Comparison of ENCODE assay signal across 18 cellular contexts in the genomic region with DNA sequence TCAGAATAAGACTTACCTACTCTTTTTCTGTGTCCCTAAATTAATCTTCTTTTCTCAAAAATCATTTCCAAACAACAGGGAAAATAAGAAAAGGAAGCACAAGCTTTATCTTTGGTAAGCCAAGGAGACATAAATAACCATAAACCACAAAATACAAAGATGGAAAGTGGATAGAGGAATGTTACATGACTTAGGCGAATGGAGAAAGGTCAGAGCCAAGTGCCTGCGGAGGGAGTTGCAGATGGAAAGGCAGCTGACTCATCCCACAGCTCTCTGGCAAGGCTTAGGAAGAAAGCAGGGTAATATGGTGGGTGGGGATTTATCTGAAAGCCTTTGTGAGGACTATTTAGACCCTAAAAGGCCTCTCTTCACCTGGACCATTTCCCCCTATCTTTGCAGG.
A peak's percentile ranks its signal among the peaks of the same experiment; 100 is the strongest.
DNase-seq lines count a peak whose midpoint lies in the region; ATAC-seq and TF ChIP-seq lines count a peak whose summit lies in the region.
"Had no signal": no experiment of that assay in that cellular context is flagged by ENCODE, and none has a peak within 500 bp of the region (broad histone marks: within the 10 kb centered on the region; RNA-seq: fewer than 3 reads in every experiment).

No MANE protein-coding gene starts in this region.

- H3K4me1 Mint-ChIP-seq in activated naive CD8-positive, alpha-beta T cell (ENCODE audit: low read depth) = no peaks in the 10 kb centered on the region
- H3K4me1 Mint-ChIP-seq in activated naive CD8-positive, alpha-beta T cell treated with anti-CD3 and anti-CD28 coated beads, Interleukin-2, amount 50 U/mL, for 24 hours = no peaks in the 10 kb centered on the region

- no peak for TF ChIP-seq CTCF in foreskin fibroblast (IDR thresholded peaks at IDR 0.05; ENCODE audit: low read depth, low read length)

- peaks cover 48% of the 10 kb centered on the region for H3K36me3 Mint-ChIP-seq in activated naive CD8-positive, alpha-beta T cell
- peaks cover 42% of the 10 kb centered on the region for H3K36me3 Mint-ChIP-seq in activated naive CD8-positive, alpha-beta T cell treated with anti-CD3 and anti-CD28 coated beads, Interleukin-2, amount 50 U/mL, for 24 hours (ENCODE audit: low read depth)

- peak overlapping the region; percentile 58 for H3K27ac Mint-ChIP-seq in activated naive CD8-positive, alpha-beta T cell
- no peak overlapping the region for H3K27ac Mint-ChIP-seq in activated naive CD8-positive, alpha-beta T cell treated with anti-CD3 and anti-CD28 coated beads, Interleukin-2, amount 50 U/mL, for 24 hours

- no peak for DNase-seq in activated naive CD8-positive, alpha-beta T cell treated with anti-CD3 and anti-CD28 coated beads, Interleukin-2, amount 50 U/mL, for 24 hours
- peak; percentile 8 for DNase-seq in UCSD-AML1 (lab: John Stamatoyannopoulos, UW; ENCODE audit: unreplicated experiment)
- DNase-seq in foreskin fibroblast = peak; percentile 46 to 66
- DNase-seq in smooth muscle cell of the brain vasculature (ENCODE audit: low read depth, low spot score) = peak; percentile 17
- DNase-seq in stimulated activated CD8-positive, alpha-beta memory T cell treated with anti-CD3 and anti-CD28 coated beads, Interleukin-4, amount 100 ng/mL, for 48 hours = no peak
- no peak for DNase-seq in ecto neural progenitor cell (ENCODE audit: low spot score)
- DNase-seq: activated CD4-positive, alpha-beta T cell treated with anti-CD3 and anti-CD28 coated beads, Interleukin-2, amount 50 U/mL, for 4 hours; activated gamma-delta T cell treated with Interleukin-2 at 50 U/mL for 16 hours; colonic mucosa; DMS79 treated with DMSO at 0.1 percent for 48 hours; midbrain; NCI-H146; SW 1271 had no signal

- ATAC-seq in activated naive CD8-positive, alpha-beta T cell treated with anti-CD3 and anti-CD28 coated beads, Interleukin-2, amount 50 U/mL, for 24 hours = no peak
- ATAC-seq in HG03565 (IDR thresholded peaks at IDR 0.05; ENCODE audit: unreplicated experiment) = no peak

- no peaks in the 10 kb centered on the region for H3K27me3 Mint-ChIP-seq in activated naive CD8-positive, alpha-beta T cell
- no peaks in the 10 kb centered on the region for H3K27me3 Mint-ChIP-seq in activated naive CD8-positive, alpha-beta T cell treated with anti-CD3 and anti-CD28 coated beads, Interleukin-2, amount 50 U/mL, for 24 hours

- no peak overlapping the region for H3K4me3 ChIP-seq in foreskin fibroblast (ENCODE audit: low read depth in 1 of 2, low read length in 2 of 2)
- H3K4me3 ChIP-seq: colonic mucosa, heart left ventricle, prostate gland, thoracic aorta had no signal

- H3K4me3 Mint-ChIP-seq in activated naive CD8-positive, alpha-beta T cell = no peak overlapping the region
- H3K4me3 Mint-ChIP-seq in activated naive CD8-positive, alpha-beta T cell treated with anti-CD3 and anti-CD28 coated beads, Interleukin-2, amount 50 U/mL, for 24 hours = no peak overlapping the region

- no peaks in the 10 kb centered on the region for H3K9me3 Mint-ChIP-seq in activated naive CD8-positive, alpha-beta T cell (ENCODE audit: low read depth)
- H3K9me3 Mint-ChIP-seq in activated naive CD8-positive, alpha-beta T cell treated with anti-CD3 and anti-CD28 coated beads, Interleukin-2, amount 50 U/mL, for 24 hours = no peaks in the 10 kb centered on the region

Comparison
In these comparisons a context has a peak if more than half of its experiments do, and no peak if none do; other contexts are left out.
1. DNase-seq: peak in UCSD-AML1 (single experiment), foreskin fibroblast (2 of 2) and smooth muscle cell of the brain vasculature (single experiment); none in activated naive CD8-positive, alpha-beta T cell treated with anti-CD3 and anti-CD28 coated beads, Interleukin-2, amount 50 U/mL, for 24 hours (single experiment), stimulated activated CD8-positive, alpha-beta memory T cell treated with anti-CD3 and anti-CD28 coated beads, Interleukin-4, amount 100 ng/mL, for 48 hours (single experiment) and ecto neural progenitor cell (single experiment).